17 cellular contexts compared by ENCODE assay signal in genomic region chr12:88947486-88948043, GRCh38.
DNase-seq lines count a peak whose midpoint lies in the region; ATAC-seq and TF ChIP-seq lines count a peak whose summit lies in the region.
"Had no signal": no experiment of that assay in that cellular context is flagged by ENCODE, and none has a peak within 500 bp of the region (broad histone marks: within the 10 kb centered on the region; RNA-seq: fewer than 3 reads in every experiment).

No MANE protein-coding gene starts in this region.

- H3K36me3 ChIP-seq in left ventricle myocardium inferior (no peaks in the 10 kb centered on the region), ovary (no peaks in the 10 kb centered on the region)
- H3K36me3 ChIP-seq: MG63 had no signal

- no peak for TF ChIP-seq EP300 in ovary (IDR thresholded peaks at IDR 0.05)

- H3K4me1 ChIP-seq in left ventricle myocardium inferior (peaks cover 32% of the 10 kb centered on the region), ovary (ENCODE audit: insufficient read depth) (no peaks in the 10 kb centered on the region)

- TF ChIP-seq CTCF in left ventricle myocardium inferior (IDR thresholded peaks at IDR 0.05; ENCODE audit: borderline replicate concordance), result no peak
- peak; percentile 3 for TF ChIP-seq CTCF in epithelial cell of esophagus (IDR thresholded peaks at IDR 0.05; ENCODE audit: insufficient read depth, low read depth, low read length, missing control alignments)
- no peak for TF ChIP-seq CTCF in ovary (IDR thresholded peaks at IDR 0.05)

- no peak for TF ChIP-seq POLR2A in ovary (IDR thresholded peaks at IDR 0.05)

- H3K9me3 ChIP-seq in left ventricle myocardium inferior (replicated peaks) (no peaks in the 10 kb centered on the region), ovary (no peaks in the 10 kb centered on the region)

- intact Hi-C loops in left ventricle myocardium inferior (cut with micrococcal nuclease) (no loop called here), Right ventricle myocardium superior (cut with DNase I) (no loop called here), ovary (cut with DNase I) (no loop called here)

- DNase-seq in left ventricle myocardium inferior (no peak), Right ventricle myocardium superior (no peak), NCI-H146 (lab: John Stamatoyannopoulos, UW) (peak; percentile 84), epithelial cell of esophagus (ENCODE audit: low read depth) (no peak), kidney glomerular epithelial cell (lab: John Stamatoyannopoulos, UW) (no peak), globus pallidus (ENCODE audit: low spot score) (no peak), NCI-H1694 (lab: John Stamatoyannopoulos, UW) (no peak), ovary (no peak)
- DNase-seq: activated CD4-positive, alpha-beta T cell treated with anti-CD3 and anti-CD28 coated beads, Interleukin-2, amount 10 ng/mL, durations not matched to agents 24 days and 14 days; activated T-cell treated with anti-CD3 and anti-CD28 coated beads, Interleukin-2, amount 50 U/mL, for 4 hours; EL; MG63; naive B cell; NCI-H510A treated with DMSO at 0.1 percent for 48 hours; stimulated activated CD4-positive, alpha-beta T cell treated with anti-CD3 and anti-CD28 coated beads, Interleukin-15, amount 100 ng/mL, for 24 hours; substantia nigra; T-helper 9 cell had no signal

- H3K27ac ChIP-seq in left ventricle myocardium inferior (replicated peaks), result peak overlapping the region; percentile 72
- H3K27ac ChIP-seq in ovary, result no peak overlapping the region

- WGBS in ovary, 3 donors, result 58 to 64% (median 58%) methylated on average over 3 of the region's 3 CpGs

- ATAC-seq in Right ventricle myocardium superior (ENCODE audit: poor library complexity), result no peak
- ATAC-seq: activated T-cell treated with anti-CD3 and anti-CD28 coated beads, Interleukin-2, amount 50 U/mL, for 4 hours had no signal

- no peak overlapping the region for H3K4me3 ChIP-seq in left ventricle myocardium inferior
- H3K4me3 ChIP-seq in epithelial cell of esophagus (ENCODE audit: low read length), result no peak overlapping the region
- no peak overlapping the region for H3K4me3 ChIP-seq in ovary
- H3K4me3 ChIP-seq: MG63 had no signal

- H3K27me3 ChIP-seq in left ventricle myocardium inferior (ENCODE audit: low read depth) (no peaks in the 10 kb centered on the region), ovary (no peaks in the 10 kb centered on the region)
- H3K27me3 ChIP-seq: MG63 had no signal
